In genomic region chr11:126874831-126875230, GRCh38 we compare ENCODE assay signal across 17 cellular contexts.
A peak's percentile ranks its signal among the peaks of the same experiment; 100 is the strongest.
DNase-seq lines count a peak whose midpoint lies in the region; ATAC-seq and TF ChIP-seq lines count a peak whose summit lies in the region.
"Had no signal": no experiment of that assay in that cellular context is flagged by ENCODE, and none has a peak within 500 bp of the region (broad histone marks: within the 10 kb centered on the region; RNA-seq: fewer than 3 reads in every experiment).

No MANE protein-coding gene starts in this region.

- H3K9me3 ChIP-seq in DND-41 (ENCODE audit: insufficient read depth, low read length, severe bottlenecking), result peaks cover 10% of the 10 kb centered on the region
- no peaks in the 10 kb centered on the region for H3K9me3 ChIP-seq in OCI-LY1 (ENCODE audit: low read length)
- H3K9me3 ChIP-seq: neutrophil had no signal

- H3K9me2 ChIP-seq in OCI-LY1 (ENCODE audit: low read depth, low read length), result no peaks in the 10 kb centered on the region

- H3K79me2 ChIP-seq in DND-41 (ENCODE audit: insufficient read depth, low read length) (no peaks in the 10 kb centered on the region), OCI-LY1 (ENCODE audit: insufficient read depth, low read length) (no peaks in the 10 kb centered on the region)

- H3K9ac ChIP-seq in DND-41 (ENCODE audit: low read depth, low read length) (no peak overlapping the region), OCI-LY1 (ENCODE audit: low read length) (no peak overlapping the region)

- H3K4me1 ChIP-seq in DND-41 (ENCODE audit: insufficient read depth, low read length), result no peaks in the 10 kb centered on the region
- H3K4me1 ChIP-seq in OCI-LY1 (ENCODE audit: insufficient read depth, low read length, severe bottlenecking), result no peaks in the 10 kb centered on the region

- H3K27me3 ChIP-seq in DND-41 (ENCODE audit: insufficient read depth, low read length, poor library complexity) (peaks cover 8% of the 10 kb centered on the region), OCI-LY1 (ENCODE audit: insufficient read depth, low read length) (no peaks in the 10 kb centered on the region)
- H3K27me3 ChIP-seq: neutrophil had no signal

- no peaks in the 10 kb centered on the region for H4K20me1 ChIP-seq in DND-41 (ENCODE audit: insufficient read depth, low read length)
- H4K20me1 ChIP-seq in OCI-LY1 (ENCODE audit: insufficient read depth, low read length), result no peaks in the 10 kb centered on the region

- no peak overlapping the region for H2AFZ ChIP-seq in DND-41 (ENCODE audit: low read depth, low read length)
- H2AFZ ChIP-seq in OCI-LY1 (ENCODE audit: low read length), result no peak overlapping the region

- H3K4me3 ChIP-seq in DND-41 (ENCODE audit: low read depth in 1 of 2, low read length in 2 of 2) (no peak overlapping the region), OCI-LY1 (ENCODE audit: low read depth, low read length, poor library complexity, severe bottlenecking) (no peak overlapping the region), fibroblast of villous mesenchyme (ENCODE audit: low read depth, low read length) (no peak overlapping the region)

- no peaks in the 10 kb centered on the region for H3F3A ChIP-seq in OCI-LY1 (ENCODE audit: insufficient read depth, low read length)

- ATAC-seq in DND-41 (ENCODE audit: insufficient read depth, low read depth), result no peak
- ATAC-seq in GM18867 (IDR thresholded peaks at IDR 0.05; ENCODE audit: unreplicated experiment), result peak; percentile 38
- ATAC-seq in HG02852 (IDR thresholded peaks at IDR 0.05; ENCODE audit: unreplicated experiment), result no peak
- ATAC-seq in GM21360 (IDR thresholded peaks at IDR 0.05; ENCODE audit: unreplicated experiment), result no peak

- H3K27ac ChIP-seq in DND-41 (ENCODE audit: low read length), result no peak overlapping the region
- H3K27ac ChIP-seq in OCI-LY1 (ENCODE audit: low read depth, low read length, poor library complexity, severe bottlenecking), result no peak overlapping the region
- H3K27ac ChIP-seq: HL-60, neutrophil, RWPE1 had no signal

- no peak overlapping the region for H3K4me2 ChIP-seq in DND-41 (ENCODE audit: insufficient read depth, low read length)
- no peak overlapping the region for H3K4me2 ChIP-seq in OCI-LY1 (ENCODE audit: low read length)

- H3K36me3 ChIP-seq in DND-41 (ENCODE audit: insufficient read depth, low read length), result no peaks in the 10 kb centered on the region
- no peaks in the 10 kb centered on the region for H3K36me3 ChIP-seq in OCI-LY1 (ENCODE audit: insufficient read depth, low read length)
- H3K36me3 ChIP-seq: neutrophil had no signal

- DNase-seq in DND-41 (no peak), fibroblast of villous mesenchyme (ENCODE audit: low read depth) (no peak), cortex of kidney (lab: John Stamatoyannopoulos, UW) (no peak), OCI-M2 (lab: John Stamatoyannopoulos, UW; ENCODE audit: unreplicated experiment) (no peak)
- DNase-seq: CD4-positive, alpha-beta T cell; immature natural killer cell; mesenchymal stem cell; MM.1S; NCI-H446 treated with DMSO at 0.1 percent for 48 hours; T1000 had no signal

- TF ChIP-seq CTCF in DND-41 (IDR thresholded peaks at IDR 0.05; ENCODE audit: borderline replicate concordance, extremely low read depth, low read length, poor library complexity, severe bottlenecking), result peak; percentile 20
- TF ChIP-seq CTCF in OCI-LY1 (IDR thresholded peaks at IDR 0.05; ENCODE audit: low read length), result peak; percentile 30; the same call in 1 of the 2 replicates
- TF ChIP-seq CTCF in fibroblast of villous mesenchyme (IDR thresholded peaks at IDR 0.05; ENCODE audit: insufficient read depth, low read depth, low read length), result peak; percentile 19
